Comparison of ENCODE assay signal across 9 cellular contexts in genomic region chr15:67833504-67834248, GRCh38. TPM values are rescaled to one million over a fixed set of nuclear protein-coding genes. Genes with fewer than 3 reads are reported as not detected.
A peak's percentile ranks its signal among the peaks of the same experiment; 100 is the strongest.
DNase-seq lines count a peak whose midpoint lies in the region; ATAC-seq and TF ChIP-seq lines count a peak whose summit lies in the region.
"Had no signal": no experiment of that assay in that cellular context is flagged by ENCODE, and none has a peak within 500 bp of the region (broad histone marks: within the 10 kb centered on the region; RNA-seq: fewer than 3 reads in every experiment).

No MANE protein-coding gene starts in this region.

- peaks cover 52% of the 10 kb centered on the region for H3K4me1 Mint-ChIP-seq in CD8-positive, alpha-beta T cell (ENCODE audit: low read depth)
- H3K4me1 Mint-ChIP-seq in activated T-cell treated with anti-CD3 and anti-CD28 coated beads, Interleukin-2, amount 50 U/mL, for 24 hours (ENCODE audit: low read depth), result peaks cover 52% of the 10 kb centered on the region

- CTCF ChIA-PET in CD8-positive, alpha-beta T cell (lab: Charles Lee), result interaction anchor here (1.0 to 2.5 kb wide), 2 partner anchors 50 to 376 kb away, joined by 3 to 13 read pairs; no protein-coding TSS in a partner anchor
- CTCF ChIA-PET in IMR-90 (lab: Yijun Ruan, JAX), result interaction anchor here (1.1 kb wide), 1 partner anchor 333 kb away, joined by 3 read pairs; no protein-coding TSS in a partner anchor

- H2AK5ac ChIP-seq in IMR-90 (ENCODE audit: low read depth, low read length), result no peak overlapping the region

- H4K91ac ChIP-seq in IMR-90 (ENCODE audit: insufficient read depth, low read depth, low read length), result no peak overlapping the region

- H3K27ac Mint-ChIP-seq in CD8-positive, alpha-beta T cell, result no peak overlapping the region
- no peak overlapping the region for H3K27ac Mint-ChIP-seq in activated T-cell treated with anti-CD3 and anti-CD28 coated beads, Interleukin-2, amount 50 U/mL, for 24 hours

- POLR2A ChIA-PET in CD8-positive, alpha-beta T cell (lab: Charles Lee), result interaction anchor here (1.0 kb wide), 1 partner anchor 49 kb away, joined by 3 read pairs; no protein-coding TSS in a partner anchor
- POLR2A ChIA-PET in IMR-90 (lab: Charles Lee; ENCODE audit: unreplicated experiment), result interaction anchor here (0.6 kb wide), 1 partner anchor 399 kb away, joined by 5 read pairs; no protein-coding TSS in a partner anchor

- no peaks in the 10 kb centered on the region for H3K9me1 ChIP-seq in IMR-90 (ENCODE audit: insufficient read depth, low read length)

- H3K36me3 Mint-ChIP-seq in CD8-positive, alpha-beta T cell, result no peaks in the 10 kb centered on the region
- no peaks in the 10 kb centered on the region for H3K36me3 Mint-ChIP-seq in activated T-cell treated with anti-CD3 and anti-CD28 coated beads, Interleukin-2, amount 50 U/mL, for 24 hours (ENCODE audit: low read depth)

- no peaks in the 10 kb centered on the region for H3K36me3 ChIP-seq in CD8-positive, alpha-beta T cell (ENCODE audit: insufficient read depth, low read length)
- H3K36me3 ChIP-seq in IMR-90 (ENCODE audit: control insufficient read depth, insufficient read depth, low read length) (no peaks in the 10 kb centered on the region), sigmoid colon (no peaks in the 10 kb centered on the region)

- H2BK120ac ChIP-seq in IMR-90 (ENCODE audit: low read depth, low read length), result no peak overlapping the region

- DNase-seq in CD8-positive, alpha-beta T cell, result peak in 3 of 7 experiments; percentile 30 to 69 (median 37)
- DNase-seq in IMR-90, result no peak
- DNase-seq in activated T-cell treated with anti-CD3 and anti-CD28 coated beads, Interleukin-2, amount 50 U/mL, for 24 hours, result peak; percentile 58
- DNase-seq in cardiac septum (ENCODE audit: low spot score), result peak; percentile 71
- DNase-seq in sigmoid colon, result peak; percentile 59
- no peak for DNase-seq in DMS79 (lab: John Stamatoyannopoulos, UW)
- DNase-seq in KG1 (lab: John Stamatoyannopoulos, UW), result no peak
- DNase-seq in DMS 273 treated with DMSO at 0.1 percent for 48 hours (lab: John Stamatoyannopoulos, UW), result no peak

- H3K9me3 Mint-ChIP-seq in CD8-positive, alpha-beta T cell, result no peaks in the 10 kb centered on the region
- no peaks in the 10 kb centered on the region for H3K9me3 Mint-ChIP-seq in activated T-cell treated with anti-CD3 and anti-CD28 coated beads, Interleukin-2, amount 50 U/mL, for 24 hours

- H3K4me1 ChIP-seq in CD8-positive, alpha-beta T cell (ENCODE audit: insufficient read depth, low read length), result peaks cover 48% of the 10 kb centered on the region
- no peaks in the 10 kb centered on the region for H3K4me1 ChIP-seq in IMR-90 (ENCODE audit: control insufficient read depth, insufficient read depth, low read length)
- H3K4me1 ChIP-seq in sigmoid colon, result peaks cover 0 to 60% (median 56%) of the 10 kb centered on the region in 4 donors

- TF ChIP-seq CTCF in CD8-positive, alpha-beta T cell (IDR thresholded peaks at IDR 0.05), result peak; percentile 40
- TF ChIP-seq CTCF in IMR-90 (conservative IDR thresholded peaks at IDR 0.05; ENCODE audit: low read depth, low read length), result peak; percentile 55
- peak in 1 of 4 experiments; percentile 31 for TF ChIP-seq CTCF in sigmoid colon (IDR thresholded peaks at IDR 0.05)

- H4K8ac ChIP-seq in IMR-90 (ENCODE audit: low read depth in 2 of 2, low read length in 2 of 2), result no peak overlapping the region

- H3K79me1 ChIP-seq in IMR-90 (ENCODE audit: low read depth in 1 of 2, low read length in 2 of 2), result no peaks in the 10 kb centered on the region

- ATAC-seq in CD8-positive, alpha-beta T cell, result peak; percentile 37
- peak; percentile 69 for ATAC-seq in IMR-90 (ENCODE audit: low read depth)

- no peak overlapping the region for H2BK20ac ChIP-seq in IMR-90 (ENCODE audit: low read depth, low read length)

- H2AFZ ChIP-seq in IMR-90 (replicated peaks; ENCODE audit: low read length, poor library complexity), result peak overlapping the region; percentile 80

- no peak overlapping the region for H2BK5ac ChIP-seq in IMR-90 (ENCODE audit: low read depth, low read length, poor library complexity, severe bottlenecking)

- TF ChIP-seq POLR2A in IMR-90 (IDR thresholded peaks at IDR 0.05; ENCODE audit: low read depth, low read length), result no peak
- TF ChIP-seq POLR2A in sigmoid colon (IDR thresholded peaks at IDR 0.05), result no peak

- peak overlapping the region; percentile 86 for H3K4me2 ChIP-seq in IMR-90 (ENCODE audit: low read depth, low read length)

- no peaks in the 10 kb centered on the region for H3K9me3 ChIP-seq in CD8-positive, alpha-beta T cell (ENCODE audit: low read length)
- H3K9me3 ChIP-seq in IMR-90 (ENCODE audit: control insufficient read depth, insufficient read depth, low read length), result no peaks in the 10 kb centered on the region
- no peaks in the 10 kb centered on the region for H3K9me3 ChIP-seq in sigmoid colon

- WGBS in IMR-90 (ENCODE audit: extremely low coverage in 2 of 2, insufficient read length in 1 of 2), 2 experiments, result 2% methylated on average over 10 of the region's 46 CpGs; no CpG with 5 or more reads in 1 of the 2 experiments
- WGBS in sigmoid colon, 2 donors, result 2 to 3% methylated on average over 46 of the region's 46 CpGs

- H3K14ac ChIP-seq in IMR-90 (replicated peaks; ENCODE audit: low read depth, low read length), result no peak overlapping the region

- H3K27me3 ChIP-seq in CD8-positive, alpha-beta T cell (ENCODE audit: insufficient read depth, low read length), result peaks cover 47% of the 10 kb centered on the region
- peaks cover 84% of the 10 kb centered on the region for H3K27me3 ChIP-seq in IMR-90 (ENCODE audit: control insufficient read depth, insufficient read depth, low read length)
- H3K27me3 ChIP-seq in sigmoid colon, result peaks cover 68 to 76% (median 73%) of the 10 kb centered on the region in 3 donors

- H4K20me1 ChIP-seq in IMR-90 (ENCODE audit: insufficient read depth, low read length), result no peaks in the 10 kb centered on the region

- H3K56ac ChIP-seq in IMR-90 (ENCODE audit: extremely low read depth, insufficient read depth, low read length), result no peak overlapping the region

- intact Hi-C loops in CD8-positive, alpha-beta T cell (cut with DNase I, micrococcal nuclease), result loop anchor here (2.0 to 10.0 kb wide), 4 partner anchors 333 to 981 kb away; partner anchors contain the start of gene SMAD3 (in 1 of the 2)
- intact Hi-C loops in IMR-90 (cut with micrococcal nuclease), result loop anchor here (2.0 to 10.0 kb wide), 5 partner anchors 291 to 887 kb away; partner anchors contain the start of genes MAP2K5 and SMAD3
- intact Hi-C loops in cardiac septum (cut with DNase I), result loop anchor here (10.0 kb wide), 1 partner anchor 889 kb away; no protein-coding TSS in a partner anchor
- intact Hi-C loops in sigmoid colon (cut with DNase I), result loop anchor here (2.0 kb wide), 1 partner anchor 377 kb away; no protein-coding TSS in a partner anchor

- no TSS peak for BruUV-seq in IMR-90 (replicated peaks; lab: Mats Ljungman, UMichigan)

- peak overlapping the region; percentile 42 for H3K4me3 ChIP-seq in CD8-positive, alpha-beta T cell (ENCODE audit: low read depth, low read length)
- H3K4me3 ChIP-seq in IMR-90 (ENCODE audit: insufficient read depth, low read depth, low read length), result peak overlapping the region; percentile 17; the same call in 1 of the 2 replicates
- peak overlapping the region in 2 of 4 donors; percentile 28 to 44 for H3K4me3 ChIP-seq in sigmoid colon

- H3K4me3 Mint-ChIP-seq in CD8-positive, alpha-beta T cell, result peak overlapping the region; percentile 83
- peak overlapping the region; percentile 62 for H3K4me3 Mint-ChIP-seq in activated T-cell treated with anti-CD3 and anti-CD28 coated beads, Interleukin-2, amount 50 U/mL, for 24 hours

- peak overlapping the region; percentile 41 for H3K23ac ChIP-seq in IMR-90 (ENCODE audit: low read depth, low read length)

- H3K4ac ChIP-seq in IMR-90 (ENCODE audit: low read depth, low read length), result no peak overlapping the region

- H4K5ac ChIP-seq in IMR-90 (ENCODE audit: low read depth, low read length), result no peak overlapping the region

- TF ChIP-seq EP300 in sigmoid colon (IDR thresholded peaks at IDR 0.05), result no peak

- peak; percentile 62 for TF ChIP-seq RAD21 in IMR-90 (IDR thresholded peaks at IDR 0.05; ENCODE audit: low read length)

- no peak overlapping the region for H3K18ac ChIP-seq in IMR-90 (ENCODE audit: low read depth, low read length)

- no peak overlapping the region for H2BK15ac ChIP-seq in IMR-90 (ENCODE audit: low read depth, low read length)

- dilution Hi-C loops in IMR-90 (cut with HindIII; ENCODE audit: low sequenced_read_pairs, unreplicated experiment), result no loop called here

- no peak overlapping the region for H2AK9ac ChIP-seq in IMR-90 (replicated peaks; ENCODE audit: low read depth, low read length, poor library complexity)

- peaks cover 54% of the 10 kb centered on the region for H3K27me3 Mint-ChIP-seq in CD8-positive, alpha-beta T cell (ENCODE audit: low read depth)
- peaks cover 77% of the 10 kb centered on the region for H3K27me3 Mint-ChIP-seq in activated T-cell treated with anti-CD3 and anti-CD28 coated beads, Interleukin-2, amount 50 U/mL, for 24 hours

- no peak overlapping the region for H3K9ac ChIP-seq in IMR-90 (ENCODE audit: low read depth, low read length)

- in situ Hi-C loops in IMR-90 (cut with MboI; ENCODE audit: low sequenced_read_pairs), result no loop called here

- no peak overlapping the region for H3K27ac ChIP-seq in CD8-positive, alpha-beta T cell (ENCODE audit: low read depth, low read length)
- H3K27ac ChIP-seq in IMR-90 (ENCODE audit: insufficient read depth, low read length), result no peak overlapping the region
- H3K27ac ChIP-seq in sigmoid colon, result no peak overlapping the region

TF ChIP-seq in IMR-90, 13 proteins besides CTCF, POLR2A, EP300 and RAD21 (continues in another document):
- TF ChIP-seq RCOR1 (IDR thresholded peaks at IDR 0.05; ENCODE audit: insufficient replicate concordance, low read length), result no peak
- TF ChIP-seq CHD1 (IDR thresholded peaks at IDR 0.05; ENCODE audit: low read depth, low read length), result no peak
- TF ChIP-seq SMC3 (IDR thresholded peaks at IDR 0.05; ENCODE audit: low read depth, low read length), result peak; percentile 46

RNA-seq across cellular contexts. Expression of gene RNU6-1, which starts 6.2 kb away (rescaled TPM):
- total RNA-seq in CD8-positive, alpha-beta T cell, result not detected
- not detected in 2 replicates for total RNA-seq in IMR-90 (2012; rRNA removed)
- not detected in 2 replicates for polyA plus RNA-seq in IMR-90 (2012; rRNA removed)
- not detected in 2 replicates for polyA plus RNA-seq in IMR-90 (2012; cell fraction: cytosol; rRNA removed)
- polyA plus RNA-seq in IMR-90 (2012; cell fraction: nucleus; rRNA removed; ENCODE audit: low replicate concordance), result not detected in 2 replicates
- not detected for total RNA-seq in cardiac septum
- not detected for total RNA-seq in sigmoid colon
- not detected for polyA plus RNA-seq in sigmoid colon
- total RNA-seq: pulmonary artery endothelial cell had no signal

RNA-seq across cellular contexts. Expression of gene SKOR1, which starts 8.4 kb away (rescaled TPM):
- total RNA-seq in CD8-positive, alpha-beta T cell, result 1 to 10 TPM; 1.8 to 2.3 TPM
- total RNA-seq in IMR-90 (2012; rRNA removed) (not detected in 2 replicates), cardiac septum (0.24 TPM), sigmoid colon (1 to 10 TPM in 2 of 4 donors, under 1 TPM in 1, not detected in 1; 0.99 to 1.6 (median 1.1) TPM)
- polyA plus RNA-seq in IMR-90 (2012; rRNA removed) (0.03 and 0.06 TPM in 2 replicates), sigmoid colon (under 1 TPM in 1 of 3 donors, not detected in 2; 0.25 TPM)
- 0.07 TPM in 1 of 2 replicates, not detected in the other for polyA plus RNA-seq in IMR-90 (2012; cell fraction: cytosol; rRNA removed)
- polyA plus RNA-seq in IMR-90 (2012; cell fraction: nucleus; rRNA removed; ENCODE audit: low replicate concordance), result 0.21 and 0.52 TPM in 2 replicates

Comparison
In these comparisons a context has a peak if more than half of its experiments do, and no peak if none do; other contexts are left out.
1. DNase-seq: peak in activated T-cell treated with anti-CD3 and anti-CD28 coated beads, Interleukin-2, amount 50 U/mL, for 24 hours (single experiment), cardiac septum (single experiment) and sigmoid colon (single experiment); none in IMR-90 (single experiment), DMS79 (single experiment), KG1 (single experiment) and DMS 273 treated with DMSO at 0.1 percent for 48 hours (single experiment).